10 cellular contexts compared by ENCODE assay signal in the genomic region with DNA sequence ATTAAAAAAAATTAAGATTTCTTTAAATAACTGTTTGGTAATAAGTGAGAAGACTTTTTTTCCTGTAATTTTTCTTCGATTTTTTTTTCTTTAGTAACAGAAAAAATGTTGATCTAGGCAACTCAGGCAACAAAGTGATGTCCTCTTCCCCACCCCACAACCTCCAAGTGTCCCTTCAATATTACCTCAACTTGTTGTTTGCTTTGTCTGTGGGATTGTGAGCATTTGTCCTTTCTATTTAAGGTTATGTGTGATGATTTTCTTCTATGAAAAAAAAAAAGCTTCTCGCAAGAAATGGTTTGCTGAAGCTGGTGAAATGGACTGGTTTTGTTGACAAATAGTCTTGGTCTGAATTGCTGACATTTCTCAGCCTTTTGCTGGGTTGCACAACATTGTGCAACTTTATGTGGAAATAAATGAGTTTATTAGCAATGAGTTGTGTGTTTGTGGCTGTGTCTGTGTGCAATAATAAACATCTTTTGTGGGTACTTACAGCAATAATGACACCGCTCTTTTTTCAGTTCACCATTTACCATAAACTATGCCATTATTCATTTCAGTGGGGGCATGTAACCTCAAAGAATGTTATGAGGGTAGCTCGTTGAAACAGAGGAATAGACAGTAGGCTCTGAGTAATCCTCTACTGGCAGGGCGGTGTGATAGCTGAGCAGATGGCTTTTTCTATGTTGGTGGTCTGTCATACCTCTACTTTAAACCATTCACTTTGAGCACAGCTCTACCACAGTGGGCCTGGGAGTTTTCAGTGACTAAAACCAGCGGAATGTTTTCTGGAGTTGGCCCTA.
DNase-seq lines count a peak whose midpoint lies in the region; ATAC-seq and TF ChIP-seq lines count a peak whose summit lies in the region.
"Had no signal": no experiment of that assay in that cellular context is flagged by ENCODE, and none has a peak within 500 bp of the region (broad histone marks: within the 10 kb centered on the region; RNA-seq: fewer than 3 reads in every experiment).

No MANE protein-coding gene starts in this region.

- CTCF ChIA-PET in AG04449 (lab: Yijun Ruan, JAX) = interaction anchor here (1.0 to 1.8 kb wide), 3 partner anchors 106 to 320 kb away, joined by 3 to 5 read pairs (median 3); no protein-coding TSS in a partner anchor

- H3K27me3 Mint-ChIP-seq in nephron progenitor cell (ENCODE audit: low read depth, poor library complexity) = peaks cover 3% of the 10 kb centered on the region

- H3K36me3 ChIP-seq in MG63 (no peaks in the 10 kb centered on the region), body of pancreas (replicated peaks in 1 of 2; ENCODE audit: insufficient read depth in 1 of 2, low read depth in 2 of 2) (no peaks in the 10 kb centered on the region), lung (ENCODE audit: control insufficient read depth in 2 of 2, insufficient read depth in 2 of 2, low read length in 2 of 2) (no peaks in the 10 kb centered on the region)
- H3K36me3 ChIP-seq: BLaER1 had no signal

- POLR2A ChIA-PET in AG04449 (lab: Yijun Ruan, JAX) = interaction anchor here (0.8 to 1.6 kb wide), 5 partner anchors 9 to 218 kb away, joined by 3 to 7 read pairs (median 5); a partner anchor contains a TSS

- no peak overlapping the region for H3K4me3 Mint-ChIP-seq in nephron progenitor cell

- H3K36me3 Mint-ChIP-seq in nephron progenitor cell (ENCODE audit: low read depth) = no peaks in the 10 kb centered on the region

- H3K4me1 ChIP-seq in body of pancreas = peaks cover 4% of the 10 kb centered on the region
- peaks cover 0 to 4% of the 10 kb centered on the region in 2 donors for H3K4me1 ChIP-seq in lung (ENCODE audit: control insufficient read depth in 2 of 2, insufficient read depth in 2 of 2, low read length in 2 of 2)

- no peak overlapping the region for H3K4me3 ChIP-seq in AG04449 (ENCODE audit: low read depth, low read length)
- no peak overlapping the region for H3K4me3 ChIP-seq in MG63
- H3K4me3 ChIP-seq in body of pancreas = no peak overlapping the region
- H3K4me3 ChIP-seq in lung = no peak overlapping the region
- H3K4me3 ChIP-seq: BLaER1 had no signal

- peaks cover 11% of the 10 kb centered on the region for H3K4me1 Mint-ChIP-seq in nephron progenitor cell

- TF ChIP-seq CTCF in AG04449 (IDR thresholded peaks at IDR 0.05; ENCODE audit: insufficient read depth, low read length, missing control alignments) (no peak), body of pancreas (IDR thresholded peaks at IDR 0.05) (no peak), lung (IDR thresholded peaks at IDR 0.05; ENCODE audit: control extremely low read depth, extremely low read depth) (no peak), nephron progenitor cell (IDR thresholded peaks at IDR 0.05) (no peak)

- WGBS in body of pancreas, 2 donors = 64 to 71% methylated on average over 6 of the region's 6 CpGs
- 37 to 64% methylated on average over 6 of the region's 6 CpGs for WGBS in lung, 2 donors

- H3K9me3 Mint-ChIP-seq in nephron progenitor cell = peaks cover 27% of the 10 kb centered on the region

- peak overlapping the region in 2 of 4 donors; percentile 14 to 33 for H3K27ac ChIP-seq in body of pancreas
- peak overlapping the region in 1 of 2 donors; percentile 76 for H3K27ac ChIP-seq in lung (ENCODE audit: low read depth in 1 of 2, low read length in 1 of 2)
- H3K27ac ChIP-seq: BLaER1 had no signal

- H3K27ac Mint-ChIP-seq in nephron progenitor cell = no peak overlapping the region

- no peak for TF ChIP-seq POLR2A in body of pancreas (IDR thresholded peaks at IDR 0.05)

- DNase-seq in AG04449 (ENCODE audit: low read depth, low spot score) (peak; percentile 98), MG63 (peak; percentile 12), body of pancreas (peak in 1 of 4 donors; percentile 52), lung (ENCODE audit: low spot score) (no peak), nephron progenitor cell (no peak), LoVo (ENCODE audit: low spot score) (no peak)
- DNase-seq: NCI-H1417 had no signal

- peak; percentile 38 for ATAC-seq in body of pancreas
- peak; percentile 64 for ATAC-seq in lung (ENCODE audit: insufficient read depth, low FRiP score)
- ATAC-seq in HG03159 (IDR thresholded peaks at IDR 0.05; ENCODE audit: unreplicated experiment) = no peak
- ATAC-seq in HG03196 (IDR thresholded peaks at IDR 0.05; ENCODE audit: unreplicated experiment) = no peak

- intact Hi-C loops in body of pancreas (cut with DNase I) = no loop called here

- H3K9me3 ChIP-seq in MG63 (peaks cover 6% of the 10 kb centered on the region; the same call in 1 of the 2 replicates), body of pancreas (no peaks in the 10 kb centered on the region), lung (ENCODE audit: control insufficient read depth in 2 of 2, insufficient read depth in 1 of 2, low read length in 1 of 2) (no peaks in the 10 kb centered on the region)
- H3K9me3 ChIP-seq: BLaER1 had no signal

- no peaks in the 10 kb centered on the region for H3K27me3 ChIP-seq in MG63
- no peaks in the 10 kb centered on the region for H3K27me3 ChIP-seq in body of pancreas
- no peaks in the 10 kb centered on the region for H3K27me3 ChIP-seq in lung (ENCODE audit: control insufficient read depth, insufficient read depth)
- H3K27me3 ChIP-seq: BLaER1 had no signal

Comparison
In these comparisons a context has a peak if more than half of its experiments do, and no peak if none do; other contexts are left out.
1. DNase-seq: peak in AG04449 (single experiment) and MG63 (single experiment); none in lung (single experiment), nephron progenitor cell (single experiment) and LoVo (single experiment).
2. ATAC-seq: peak in body of pancreas (single experiment) and lung (single experiment); none in HG03159 (single experiment) and HG03196 (single experiment).